ENCODE assay signal across 9 cellular contexts in the genomic region with DNA sequence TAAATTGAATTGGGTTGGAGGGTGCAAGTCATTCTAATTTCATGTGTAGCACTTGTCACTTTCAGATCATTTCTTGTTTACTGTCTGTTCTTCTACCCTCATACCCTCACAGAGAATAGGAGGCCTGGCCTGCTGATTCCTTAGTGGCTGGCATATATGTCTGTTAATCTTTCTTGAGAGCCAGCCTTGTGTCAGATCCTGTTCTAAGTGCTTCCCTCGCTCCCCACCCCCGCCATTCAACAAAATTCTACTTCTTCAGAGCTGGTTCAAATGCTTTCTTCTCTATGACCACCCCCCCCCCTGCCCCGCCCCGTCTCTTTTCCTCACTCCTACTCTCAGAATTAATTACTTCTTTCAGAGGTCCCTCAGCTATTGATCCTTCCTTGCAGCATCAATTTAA. TPM values are rescaled to one million over a fixed set of nuclear protein-coding genes. Genes with fewer than 3 reads are reported as not detected.
DNase-seq lines count a peak whose midpoint lies in the region; ATAC-seq and TF ChIP-seq lines count a peak whose summit lies in the region.
"Had no signal": no experiment of that assay in that cellular context is flagged by ENCODE, and none has a peak within 500 bp of the region (broad histone marks: within the 10 kb centered on the region; RNA-seq: fewer than 3 reads in every experiment).

No MANE protein-coding gene starts in this region.

- H3K4me1 Mint-ChIP-seq in activated naive CD4-positive, alpha-beta T cell treated with anti-CD3 and anti-CD28 coated beads for 36 hours (ENCODE audit: low read depth): peaks cover 17% of the 10 kb centered on the region
- peaks cover 25% of the 10 kb centered on the region for H3K4me1 Mint-ChIP-seq in stimulated activated naive CD8-positive, alpha-beta T cell treated with anti-CD3 and anti-CD28 coated beads, Interleukin-15, amount 100 ng/mL, for 72 hours

- H3K27ac Mint-ChIP-seq in activated naive CD4-positive, alpha-beta T cell treated with anti-CD3 and anti-CD28 coated beads for 36 hours: no peak overlapping the region
- H3K27ac Mint-ChIP-seq in stimulated activated naive CD8-positive, alpha-beta T cell treated with anti-CD3 and anti-CD28 coated beads, Interleukin-15, amount 100 ng/mL, for 72 hours: peak overlapping the region in 1 of 2 donors; percentile 99

- intact Hi-C loops in activated naive CD4-positive, alpha-beta T cell treated with anti-CD3 and anti-CD28 coated beads for 36 hours (cut with micrococcal nuclease): loop anchor here (2.0 to 10.0 kb wide), 8 partner anchors 17 to 1261 kb away; a partner anchor contains a TSS

- H2AFZ ChIP-seq in SU-DHL-6 (ENCODE audit: low read depth, low read length, severe bottlenecking): no peak overlapping the region

- no peak for ATAC-seq in stimulated activated naive CD8-positive, alpha-beta T cell treated with anti-CD3 and anti-CD28 coated beads, Interleukin-15, amount 100 ng/mL, for 72 hours
- no peak for ATAC-seq in GM18505 (IDR thresholded peaks at IDR 0.05; ENCODE audit: unreplicated experiment)

- H3K27ac ChIP-seq in SU-DHL-6 (ENCODE audit: low read depth, low read length): no peak overlapping the region

- CTCF ChIA-PET in activated naive CD4-positive, alpha-beta T cell treated with anti-CD3 and anti-CD28 coated beads for 36 hours (lab: Charles Lee): no interaction called here

- no peaks in the 10 kb centered on the region for H3K36me3 ChIP-seq in SU-DHL-6 (ENCODE audit: low read length)

- no peaks in the 10 kb centered on the region for H3K9me3 ChIP-seq in SU-DHL-6 (ENCODE audit: insufficient read depth, low read length)

- peak overlapping the region; percentile 96 for H3K4me3 Mint-ChIP-seq in activated naive CD4-positive, alpha-beta T cell treated with anti-CD3 and anti-CD28 coated beads for 36 hours
- H3K4me3 Mint-ChIP-seq in stimulated activated naive CD8-positive, alpha-beta T cell treated with anti-CD3 and anti-CD28 coated beads, Interleukin-15, amount 100 ng/mL, for 72 hours: peak overlapping the region; percentile 92 to 98

- no peaks in the 10 kb centered on the region for H3K27me3 ChIP-seq in SU-DHL-6 (ENCODE audit: low read length)

- H3F3A ChIP-seq in SU-DHL-6 (ENCODE audit: insufficient read depth): no peaks in the 10 kb centered on the region

- peaks cover 34% of the 10 kb centered on the region for H3K79me2 ChIP-seq in SU-DHL-6 (ENCODE audit: insufficient read depth, low read length)

- H3K9me3 Mint-ChIP-seq in activated naive CD4-positive, alpha-beta T cell treated with anti-CD3 and anti-CD28 coated beads for 36 hours: no peaks in the 10 kb centered on the region
- no peaks in the 10 kb centered on the region for H3K9me3 Mint-ChIP-seq in stimulated activated naive CD8-positive, alpha-beta T cell treated with anti-CD3 and anti-CD28 coated beads, Interleukin-15, amount 100 ng/mL, for 72 hours

- no peaks in the 10 kb centered on the region for H3K27me3 Mint-ChIP-seq in activated naive CD4-positive, alpha-beta T cell treated with anti-CD3 and anti-CD28 coated beads for 36 hours (ENCODE audit: low read depth)
- no peaks in the 10 kb centered on the region for H3K27me3 Mint-ChIP-seq in stimulated activated naive CD8-positive, alpha-beta T cell treated with anti-CD3 and anti-CD28 coated beads, Interleukin-15, amount 100 ng/mL, for 72 hours

- no peak for TF ChIP-seq POLR2A in GM18505 (IDR thresholded peaks at IDR 0.05; ENCODE audit: borderline replicate concordance, extremely low read depth, insufficient read depth, insufficient read length)

- DNase-seq in activated naive CD4-positive, alpha-beta T cell treated with anti-CD3 and anti-CD28 coated beads for 36 hours: no peak
- no peak for DNase-seq in activated naive CD4-positive, alpha-beta T cell treated with anti-CD3 and anti-CD28 coated beads, Interleukin-2, amount 50 U/mL, for 16 hours
- DNase-seq in foreskin melanocyte: peak; percentile 20
- DNase-seq in stimulated activated naive CD8-positive, alpha-beta T cell treated with anti-CD3 and anti-CD28 coated beads, Interleukin-15, amount 100 ng/mL, for 72 hours: no peak
- DNase-seq in C1 segment of cervical spinal cord (lab: John Stamatoyannopoulos, UW): no peak
- DNase-seq in activated CD4-positive, CD25-positive, alpha-beta regulatory T cell treated with anti-CD3 and anti-CD28 coated beads, Interleukin-2, amount 50 U/mL, for 72 hours: no peak
- DNase-seq: hippocampal formation had no signal

- no peak overlapping the region for H3K9ac ChIP-seq in SU-DHL-6 (ENCODE audit: low read length)

- H3K4me2 ChIP-seq in SU-DHL-6 (ENCODE audit: low read depth, low read length, poor library complexity, severe bottlenecking): peak overlapping the region; percentile 64

- H3K9me2 ChIP-seq in SU-DHL-6 (replicated peaks; ENCODE audit: insufficient read depth, low read length): no peaks in the 10 kb centered on the region

- no peak overlapping the region for H3K4me3 ChIP-seq in SU-DHL-6 (ENCODE audit: insufficient read depth, low read length, poor library complexity, severe bottlenecking)

- peaks cover 11% of the 10 kb centered on the region for H4K20me1 ChIP-seq in SU-DHL-6 (ENCODE audit: low read depth, low read length)

- H3K36me3 Mint-ChIP-seq in activated naive CD4-positive, alpha-beta T cell treated with anti-CD3 and anti-CD28 coated beads for 36 hours (ENCODE audit: low read depth): peaks cover 7% of the 10 kb centered on the region

- TF ChIP-seq CTCF in SU-DHL-6 (IDR thresholded peaks at IDR 0.05; ENCODE audit: insufficient read depth, low read length, poor library complexity, severe bottlenecking): no peak

RNA-seq across cellular contexts. Expression of a gene that starts 1.5 kb away (rescaled TPM):
- 100 to 1,000 TPM; 173 to 180 TPM for total RNA-seq in activated naive CD4-positive, alpha-beta T cell treated with anti-CD3 and anti-CD28 coated beads for 36 hours

RNA-seq across cellular contexts. Expression of a gene that starts 36.4 kb away (rescaled TPM):
- total RNA-seq in activated naive CD4-positive, alpha-beta T cell treated with anti-CD3 and anti-CD28 coated beads for 36 hours: not detected
